Comparison of ENCODE assay signal across 2 cellular contexts in genomic region chr13:39086251-39086945, GRCh38.
TF ChIP-seq lines count a peak whose summit lies in the region.
"Not testable (repeated sequence)": the region's sequence is repeated elsewhere in the genome, so short reads cannot be mapped to it uniquely, and the experiment has no call there.

No MANE protein-coding gene starts in this region.

TF ChIP-seq in K562, 482 proteins besides CTCF, POLR2A, EP300 and RAD21:
- TF ChIP-seq IRF9 (tag; IDR thresholded peaks at IDR 0.05) (peak; percentile 38; the same call in 1 of the 2 replicates), ZNF584 (CRISPR knock-in tag; IDR thresholded peaks at IDR 0.05; ENCODE audit: low read depth) (0 out of 2 replicates have a peak, but pooled peaks have one; percentile 40), SRF (CRISPR knock-in tag; IDR thresholded peaks at IDR 0.05) (peak in 1 of 2 experiments; percentile 80; a peak in 1 of 4 replicates), RFX1 (IDR thresholded peaks at IDR 0.05) (peak; percentile 66), TAF7 (tag; IDR thresholded peaks at IDR 0.05) (0 out of 2 replicates have a peak, but pooled peaks have one; percentile 31), NR2C1 (tag; IDR thresholded peaks at IDR 0.05) (peak; percentile 65), NR4A1 (tag; IDR thresholded peaks at IDR 0.05) (peak; percentile 72; the same call in 1 of the 2 replicates), ESRRA (IDR thresholded peaks at IDR 0.05; ENCODE audit: borderline replicate concordance, low read depth) (peak; percentile 35; the same call in 1 of the 2 replicates), CREB3 (tag; conservative IDR thresholded peaks at IDR 0.05; ENCODE audit: low read depth) (peak; percentile 81; the same call in 1 of the 2 replicates), SMAD4 (CRISPR knock-in tag; conservative IDR thresholded peaks at IDR 0.05) (peak; percentile 57; the same call in 1 of the 2 replicates), DIDO1 (tag; IDR thresholded peaks at IDR 0.05; ENCODE audit: low read depth) (peak; percentile 36; the same call in 1 of the 2 replicates), TEAD1 (CRISPR knock-in tag; IDR thresholded peaks at IDR 0.05) (peak in 1 of 2 experiments; percentile 20; a peak in 1 of 4 replicates), ETV1 (tag; conservative IDR thresholded peaks at IDR 0.05; ENCODE audit: low read depth) (peak; percentile 64), KLF6 (CRISPR knock-in tag; IDR thresholded peaks at IDR 0.05; ENCODE audit: borderline replicate concordance) (0 out of 2 replicates have a peak, but pooled peaks have one; percentile 30), ZNF592 (IDR thresholded peaks at IDR 0.05) (peak; percentile 27; the same call in 1 of the 2 replicates), PTTG1 (tag; IDR thresholded peaks at IDR 0.05; ENCODE audit: low read depth) (peak; percentile 75), HDAC8 (tag; IDR thresholded peaks at IDR 0.05) (peak; percentile 82), SMAD3 (CRISPR knock-in tag; conservative IDR thresholded peaks at IDR 0.05) (0 out of 2 replicates have a peak, but pooled peaks have one; percentile 31), DDX20 (tag; IDR thresholded peaks at IDR 0.05; ENCODE audit: low read depth) (0 out of 2 replicates have a peak, but pooled peaks have one; percentile 52)
- not testable (repeated sequence) for TF ChIP-seq NR2C1 (IDR thresholded peaks at IDR 0.05); NR4A1 (CRISPR knock-in tag; IDR thresholded peaks at IDR 0.05)

TF ChIP-seq in H1, 55 proteins besides CTCF, POLR2A, EP300 and RAD21:
- 0 out of 2 replicates have a peak, but pooled peaks have one; percentile 37 for TF ChIP-seq SRF (IDR thresholded peaks at IDR 0.05; ENCODE audit: low read depth, low read length)
TF ChIP-seq in H1: peak in this region for 1; not testable (repeated sequence) for 54.
